Comparison of ENCODE assay signal across 8 cellular contexts in the genomic region with DNA sequence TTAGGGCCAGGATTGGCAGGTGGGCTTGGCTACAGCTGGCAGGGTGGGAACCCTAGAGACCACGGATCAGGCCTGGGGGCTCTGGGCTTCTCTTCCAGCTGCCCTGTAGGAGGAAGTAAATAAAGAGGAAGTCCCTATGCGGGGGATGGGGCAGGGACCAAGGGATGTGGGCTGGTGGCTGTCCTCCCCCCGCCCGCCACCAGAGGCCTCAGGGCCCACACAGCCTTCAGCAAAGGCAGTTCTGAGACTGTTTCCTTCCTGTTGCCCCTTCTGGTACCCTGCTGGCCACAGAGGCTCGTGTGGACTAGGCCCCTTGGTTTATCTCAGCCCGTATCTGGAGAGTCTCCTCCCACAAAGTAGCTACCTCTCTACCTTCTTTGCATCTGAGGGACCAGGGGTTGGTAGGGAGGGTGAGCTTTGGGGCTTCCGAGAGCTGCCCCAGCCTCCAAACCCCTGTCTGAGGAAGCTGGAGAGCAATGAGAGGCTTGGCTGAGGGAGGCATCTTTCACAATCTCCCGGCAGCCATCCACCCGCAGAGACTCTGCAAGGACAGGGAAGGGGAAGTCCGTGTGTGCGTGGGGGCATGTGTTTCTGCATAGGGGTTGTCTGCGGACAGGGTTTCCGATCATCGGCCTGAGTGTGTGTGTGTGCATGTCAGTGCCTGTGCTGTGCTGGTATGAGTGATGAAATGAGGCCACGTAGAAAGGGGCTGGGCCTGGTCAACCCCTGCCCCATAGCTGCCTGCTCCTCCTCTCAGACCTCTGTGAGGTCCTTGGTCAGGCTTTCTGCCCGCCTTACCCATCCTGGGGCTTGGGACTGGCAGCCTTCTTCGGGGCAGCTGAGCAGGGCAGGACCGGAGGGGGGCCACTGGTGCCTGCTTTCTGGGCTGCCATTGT. TPM values are rescaled to one million over a fixed set of nuclear protein-coding genes. Genes with fewer than 3 reads are reported as not detected.
DNase-seq lines count a peak whose midpoint lies in the region; ATAC-seq and TF ChIP-seq lines count a peak whose summit lies in the region.

No MANE protein-coding gene starts in this region.

- H3K9me3 ChIP-seq in AG04450 (ENCODE audit: control insufficient read depth, insufficient read depth, low read length) (no peaks in the 10 kb centered on the region; the same call in 1 of the 2 replicates), cardiac muscle cell (ENCODE audit: low read depth) (no peaks in the 10 kb centered on the region)

- CTCF ChIA-PET in AG04450 (lab: Charles Lee): interaction anchor here (0.9 kb wide), 1 partner anchor 28 kb away, joined by 3 read pairs; no protein-coding TSS in a partner anchor

- no peaks in the 10 kb centered on the region for H3K27me3 ChIP-seq in AG04450 (ENCODE audit: control insufficient read depth, insufficient read depth, low read length)
- no peaks in the 10 kb centered on the region for H3K27me3 ChIP-seq in cardiac muscle cell
- H3K27me3 ChIP-seq in rectal smooth muscle tissue (ENCODE audit: control insufficient read depth, insufficient read depth, low read length): no peaks in the 10 kb centered on the region

- DNase-seq in AG04450 (ENCODE audit: low read depth, low spot score): peak; percentile 21
- DNase-seq in activated gamma-delta T cell treated with anti-CD3 and anti-CD28 coated beads, Interleukin-2, amount 50 U/mL, for 16 hours (ENCODE audit: low read depth): peak; percentile 70
- peak; percentile 57 to 98 for DNase-seq in cardiac muscle cell (ENCODE audit: low read depth in 1 of 2, low spot score in 1 of 2)
- DNase-seq in COR-L47 (lab: John Stamatoyannopoulos, UW): no peak

- TF ChIP-seq POLR2A in Raji (IDR thresholded peaks at IDR 0.05; ENCODE audit: insufficient read depth, low read depth, low read length): peak; percentile 57

- H3K9ac ChIP-seq in rectal smooth muscle tissue (ENCODE audit: low read length): no peak overlapping the region

- peak; percentile 48 for ATAC-seq in GM18868 (IDR thresholded peaks at IDR 0.05; ENCODE audit: unreplicated experiment)
- ATAC-seq in HG03095 (IDR thresholded peaks at IDR 0.05; ENCODE audit: unreplicated experiment): peak; percentile 43

- no peak overlapping the region for H3K4me3 ChIP-seq in AG04450 (ENCODE audit: low read depth, low read length)
- H3K4me3 ChIP-seq in cardiac muscle cell: no peak overlapping the region
- H3K4me3 ChIP-seq in rectal smooth muscle tissue (ENCODE audit: low read length): peak overlapping the region; percentile 43

- peak; percentile 39 for TF ChIP-seq CTCF in AG04450 (IDR thresholded peaks at IDR 0.05; ENCODE audit: low read depth, low read length)
- peak; percentile 46 for TF ChIP-seq CTCF in cardiac muscle cell (IDR thresholded peaks at IDR 0.05; ENCODE audit: low read depth, low read length)

- POLR2A ChIA-PET in AG04450 (lab: Yijun Ruan, JAX): interaction anchor here (0.9 kb wide), 1 partner anchor 13 kb away, joined by 3 read pairs; a partner anchor contains a TSS

- peaks cover 18% of the 10 kb centered on the region for H3K4me1 ChIP-seq in cardiac muscle cell (ENCODE audit: low read depth)
- no peaks in the 10 kb centered on the region for H3K4me1 ChIP-seq in rectal smooth muscle tissue (ENCODE audit: control insufficient read depth, insufficient read depth, low read length)

- H3K27ac ChIP-seq in AG04450 (ENCODE audit: low read depth, low read length): peak overlapping the region; percentile 68
- peak overlapping the region; percentile 31 for H3K27ac ChIP-seq in cardiac muscle cell
- peak overlapping the region; percentile 36 for H3K27ac ChIP-seq in rectal smooth muscle tissue (ENCODE audit: low read depth, low read length)

- H3K36me3 ChIP-seq in cardiac muscle cell (no peaks in the 10 kb centered on the region), rectal smooth muscle tissue (ENCODE audit: control insufficient read depth, insufficient read depth, low read length) (no peaks in the 10 kb centered on the region)

RNA-seq across cellular contexts. Expression of a gene that starts 12.5 kb away (rescaled TPM):
- polyA plus RNA-seq in AG04450 (2011; rRNA removed): 2.8 and 3.4 TPM in 2 replicates
- polyA minus RNA-seq in AG04450 (2011; rRNA and poly(A)+ RNA removed): 4.8 and 6.4 TPM in 2 replicates
- total RNA-seq in cardiac muscle cell: 32.4 and 46.2 TPM in 2 replicates
- 22.6 and 26.9 TPM in 2 replicates for polyA plus RNA-seq in cardiac muscle cell
